34 cellular contexts compared by ENCODE assay signal in the genomic region with DNA sequence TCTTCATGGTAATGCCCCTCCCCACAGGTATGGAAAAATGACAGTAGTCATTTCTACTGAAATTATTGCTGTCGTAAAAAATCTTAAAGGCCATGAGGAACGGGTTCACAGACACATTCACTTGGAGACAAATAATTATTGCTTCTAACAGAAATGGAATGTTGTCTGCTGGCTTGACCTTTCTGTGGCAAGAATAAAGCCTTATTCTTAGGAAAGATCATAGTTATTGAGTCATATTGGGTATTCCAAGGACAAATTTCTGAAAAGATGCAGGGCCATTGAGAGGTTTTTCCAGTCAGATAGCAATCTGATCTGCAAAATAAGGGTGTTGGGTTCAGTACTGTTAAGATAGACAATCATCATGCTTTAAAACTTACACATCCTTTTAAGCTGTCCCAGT. TPM values are rescaled to one million over a fixed set of nuclear protein-coding genes. Genes with fewer than 3 reads are reported as not detected.
DNase-seq lines count a peak whose midpoint lies in the region; ATAC-seq, FAIRE-seq and TF ChIP-seq lines count a peak whose summit lies in the region.
"Had no signal": no experiment of that assay in that cellular context is flagged by ENCODE, and none has a peak within 500 bp of the region (broad histone marks: within the 10 kb centered on the region; RNA-seq: fewer than 3 reads in every experiment).

No MANE protein-coding gene starts in this region.

- CTCF ChIA-PET in HepG2 (lab: Yijun Ruan, JAX; ENCODE audit: low intra/inter-chr PET ratio, low total read pairs), result no interaction called here

- 99% methylated on average over 2 of the region's 2 CpGs for WGBS in HepG2 (ENCODE audit: low lambda C conversion rate)
- 100% methylated on average over 2 of the region's 2 CpGs for WGBS in right lobe of liver (ENCODE audit: insufficient coverage, low coverage, low lambda C conversion rate, missing lambda C conversion rate)
- 89 to 99% methylated on average over 2 of the region's 2 CpGs for WGBS in lung, 2 donors

- no peaks in the 10 kb centered on the region for H3K9me3 ChIP-seq in HepG2 (ENCODE audit: low read length)
- H3K9me3 ChIP-seq in right lobe of liver, result no peaks in the 10 kb centered on the region
- no peaks in the 10 kb centered on the region for H3K9me3 ChIP-seq in lung (ENCODE audit: control insufficient read depth in 2 of 2, insufficient read depth in 1 of 2, low read length in 1 of 2)
- H3K9me3 ChIP-seq in neural progenitor cell (ENCODE audit: low read depth), result no peaks in the 10 kb centered on the region
- H3K9me3 ChIP-seq: SK-N-SH, uterus had no signal

- no peak overlapping the region for H3K4me3 Mint-ChIP-seq in neural progenitor cell
- H3K4me3 Mint-ChIP-seq: activated CD8-positive, alpha-beta memory T cell treated with anti-CD3 and anti-CD28 coated beads, Interleukin-2, amount 10 ng/mL, durations not matched to agents 7 days and 5 days; CD4-positive, alpha-beta T cell; effector memory CD8-positive, alpha-beta T cell; natural killer cell treated with Interleukin-12 subunit alpha and Interleukin-12 subunit beta and Interleukin-15 and Interleukin-18, amount 100 ng/mL, for 72 hours; T-helper 17 cell had no signal

- H3K36me3 ChIP-seq in HepG2 (replicated peaks in 1 of 2; ENCODE audit: control insufficient read depth in 1 of 2, insufficient read depth in 2 of 2, low read length in 2 of 2), result peaks cover 2 to 5% of the 10 kb centered on the region in 2 experiments; a peak in 2 of 5 replicates
- peaks cover 0 to 17% (median 0%) of the 10 kb centered on the region in 4 donors for H3K36me3 ChIP-seq in right lobe of liver
- H3K36me3 ChIP-seq in lung (ENCODE audit: control insufficient read depth in 2 of 2, insufficient read depth in 2 of 2, low read length in 2 of 2), result peaks cover 0 to 8% of the 10 kb centered on the region in 2 donors
- no peaks in the 10 kb centered on the region for H3K36me3 ChIP-seq in neural progenitor cell
- H3K36me3 ChIP-seq: uterus had no signal

- no peak overlapping the region for H2AFZ ChIP-seq in HepG2 (ENCODE audit: low read length)
- H2AFZ ChIP-seq in neural progenitor cell (replicated peaks), result no peak overlapping the region
- H2AFZ ChIP-seq: PC-9 had no signal

- H3K27me3 ChIP-seq in HepG2 (ENCODE audit: control insufficient read depth in 1 of 2, insufficient read depth in 2 of 2, low read length in 2 of 2) (no peaks in the 10 kb centered on the region), right lobe of liver (no peaks in the 10 kb centered on the region), lung (ENCODE audit: control insufficient read depth, insufficient read depth) (no peaks in the 10 kb centered on the region), neural progenitor cell (no peaks in the 10 kb centered on the region)
- H3K27me3 ChIP-seq: uterus had no signal

- H3F3A ChIP-seq in neural progenitor cell (ENCODE audit: low read depth), result no peaks in the 10 kb centered on the region

- no peaks in the 10 kb centered on the region for H3K79me2 ChIP-seq in HepG2 (ENCODE audit: insufficient read depth, low read length)
- no peaks in the 10 kb centered on the region for H3K79me2 ChIP-seq in neural progenitor cell (ENCODE audit: low read depth)

- intact Hi-C loops in HepG2 (cut with micrococcal nuclease; ENCODE audit: unreplicated experiment) (no loop called here), right lobe of liver (cut with DNase I) (no loop called here)

- H3K4me1 ChIP-seq in HepG2 (ENCODE audit: insufficient read depth, low read length) (peaks cover 26% of the 10 kb centered on the region), right lobe of liver (peaks cover 0 to 9% (median 4%) of the 10 kb centered on the region in 4 donors), lung (ENCODE audit: control insufficient read depth in 2 of 2, insufficient read depth in 2 of 2, low read length in 2 of 2) (peaks cover 0 to 2% of the 10 kb centered on the region in 2 donors), neural progenitor cell (peaks cover 6% of the 10 kb centered on the region)
- H3K4me1 ChIP-seq: uterus had no signal

- POLR2A ChIA-PET in HepG2 (lab: Yijun Ruan, JAX), result no interaction called here

- no peak for TF ChIP-seq RAD21 in HepG2 (CRISPR knock-in tag; IDR thresholded peaks at IDR 0.05)

- FAIRE-seq in HepG2 (lab: Jason Lieb, UNC), result no peak
- FAIRE-seq: A204.1, GM18507, GM19239, H1, keratinocyte, small intestine, TTC549 had no signal

- ATAC-seq in HepG2 (no peak), right lobe of liver (no peak), lung (ENCODE audit: insufficient read depth, low FRiP score) (peak; percentile 30), HG03521 (IDR thresholded peaks at IDR 0.05; ENCODE audit: unreplicated experiment) (no peak), GM21423 (IDR thresholded peaks at IDR 0.05; ENCODE audit: unreplicated experiment) (no peak)
- ATAC-seq: activated CD8-positive, alpha-beta memory T cell treated with anti-CD3 and anti-CD28 coated beads, Interleukin-2, amount 10 ng/mL, durations not matched to agents 7 days and 5 days; effector memory CD8-positive, alpha-beta T cell; natural killer cell treated with Interleukin-12 subunit alpha and Interleukin-12 subunit beta and Interleukin-15 and Interleukin-18, amount 100 ng/mL, for 72 hours; stimulated activated naive CD8-positive, alpha-beta T cell treated with anti-CD3 and anti-CD28 coated beads, Interleukin-15, Interleukin-2, amounts not matched to agents 100 U/mL and 50 U/mL, for 24 hours; T-helper 17 cell had no signal

- peak; percentile 10 for DNase-seq in HepG2 (ENCODE audit: low spot score)
- no peak for DNase-seq in right lobe of liver
- peak; percentile 19 for DNase-seq in choroid plexus epithelial cell (ENCODE audit: low read depth)
- no peak for DNase-seq in lung (ENCODE audit: low spot score)
- no peak for DNase-seq in neural progenitor cell (ENCODE audit: low spot score)
- DNase-seq in stimulated activated CD4-positive, alpha-beta T cell treated with anti-CD3 and anti-CD28 coated beads, Interleukin-4, amount 100 ng/mL, for 24 hours, result no peak
- DNase-seq: activated CD4-positive, CD25-positive, alpha-beta regulatory T cell; activated CD8-positive, alpha-beta memory T cell treated with anti-CD3 and anti-CD28 coated beads, Interleukin-2, amount 10 ng/mL, durations not matched to agents 7 days and 5 days; activated naive CD4-positive, alpha-beta T cell treated with Interleukin-2 at 50 U/mL for 16 hours; AML-193; amniotic stem cell; CD4-positive, alpha-beta T cell; effector memory CD8-positive, alpha-beta T cell; Kasumi-1; NCI-H1417 treated with DMSO at 0.1 percent for 48 hours; NCI-H2081; NCI-H2227 treated with DMSO at 0.1 percent for 48 hours; NCI-H69; PC-9; SK-N-SH; small intestine; stimulated activated naive CD8-positive, alpha-beta T cell treated with anti-CD3 and anti-CD28 coated beads, Interleukin-15, Interleukin-2, amounts not matched to agents 100 U/mL and 50 U/mL, for 24 hours; T-helper 17 cell; uterus had no signal

- no peak overlapping the region for H3K27ac Mint-ChIP-seq in neural progenitor cell
- H3K27ac Mint-ChIP-seq: activated CD8-positive, alpha-beta memory T cell treated with anti-CD3 and anti-CD28 coated beads, Interleukin-2, amount 10 ng/mL, durations not matched to agents 7 days and 5 days; CD4-positive, alpha-beta T cell; effector memory CD8-positive, alpha-beta T cell; natural killer cell treated with Interleukin-12 subunit alpha and Interleukin-12 subunit beta and Interleukin-15 and Interleukin-18, amount 100 ng/mL, for 72 hours; T-helper 17 cell had no signal

- H3K27ac ChIP-seq in HepG2 (ENCODE audit: extremely low read length, insufficient read depth, low read length), result no peak overlapping the region
- no peak overlapping the region for H3K27ac ChIP-seq in right lobe of liver
- no peak overlapping the region for H3K27ac ChIP-seq in lung (ENCODE audit: low read depth in 1 of 2, low read length in 1 of 2)
- no peak overlapping the region for H3K27ac ChIP-seq in neural progenitor cell
- H3K27ac ChIP-seq: coronary artery, PC-9, uterus had no signal

- no peaks in the 10 kb centered on the region for H3K4me1 Mint-ChIP-seq in neural progenitor cell
- H3K4me1 Mint-ChIP-seq: T-helper 17 cell had no signal

- no peak for TF ChIP-seq CTCF in HepG2 (CRISPR knock-in tag; IDR thresholded peaks at IDR 0.05)
- no peak for TF ChIP-seq CTCF in right lobe of liver (IDR thresholded peaks at IDR 0.05)
- no peak for TF ChIP-seq CTCF in choroid plexus epithelial cell (conservative IDR thresholded peaks at IDR 0.05; ENCODE audit: low read depth, low read length)
- no peak for TF ChIP-seq CTCF in lung (IDR thresholded peaks at IDR 0.05; ENCODE audit: control extremely low read depth, extremely low read depth)
- no peak for TF ChIP-seq CTCF in neural progenitor cell (IDR thresholded peaks at IDR 0.05)

- H3K9me3 Mint-ChIP-seq in neural progenitor cell, result no peaks in the 10 kb centered on the region
- H3K9me3 Mint-ChIP-seq: CD4-positive, alpha-beta T cell; effector memory CD8-positive, alpha-beta T cell; natural killer cell treated with Interleukin-12 subunit alpha and Interleukin-12 subunit beta and Interleukin-15 and Interleukin-18, amount 100 ng/mL, for 72 hours had no signal

- TF ChIP-seq EP300 in HepG2 (IDR thresholded peaks at IDR 0.05; ENCODE audit: low read depth in 2 of 2, low read length in 2 of 2), result no peak
- TF ChIP-seq EP300 in HepG2 (CRISPR knock-in tag; IDR thresholded peaks at IDR 0.05; ENCODE audit: borderline replicate concordance), result no peak

- TF ChIP-seq POLR2A in HepG2 (IDR thresholded peaks at IDR 0.05; ENCODE audit: insufficient read depth in 1 of 2, low read depth in 2 of 2, low read length in 2 of 2), result no peak
- TF ChIP-seq POLR2A in right lobe of liver (IDR thresholded peaks at IDR 0.05), result no peak

- in situ Hi-C loops in HepG2 (cut with HindIII; ENCODE audit: extremely low pct_ligation_motif_present, low pct_unique_long_range_greater_than_20kb), result no loop called here

- no peaks in the 10 kb centered on the region for H3K27me3 Mint-ChIP-seq in neural progenitor cell (ENCODE audit: insufficient read depth, low read depth)
- H3K27me3 Mint-ChIP-seq: activated CD8-positive, alpha-beta memory T cell treated with anti-CD3 and anti-CD28 coated beads, Interleukin-2, amount 10 ng/mL, durations not matched to agents 7 days and 5 days; CD4-positive, alpha-beta T cell; effector memory CD8-positive, alpha-beta T cell; natural killer cell treated with Interleukin-12 subunit alpha and Interleukin-12 subunit beta and Interleukin-15 and Interleukin-18, amount 100 ng/mL, for 72 hours; T-helper 17 cell had no signal

- H3K9ac ChIP-seq in HepG2 (ENCODE audit: insufficient read depth, low read depth, low read length), result no peak overlapping the region
- H3K9ac ChIP-seq in neural progenitor cell, result no peak overlapping the region
- H3K9ac ChIP-seq: SK-N-SH had no signal

- no peaks in the 10 kb centered on the region for H3K36me3 Mint-ChIP-seq in neural progenitor cell

- BruUV-seq in HepG2 (replicated peaks; lab: Mats Ljungman, UMichigan), result no TSS peak

- H4K20me1 ChIP-seq in HepG2 (ENCODE audit: insufficient read depth, low read length) (no peaks in the 10 kb centered on the region), neural progenitor cell (ENCODE audit: low read depth) (no peaks in the 10 kb centered on the region)

- H3K4me2 ChIP-seq in HepG2 (ENCODE audit: low read depth, low read length) (no peak overlapping the region), neural progenitor cell (no peak overlapping the region)
- H3K4me2 ChIP-seq: PC-9, SK-N-SH had no signal

- no peak overlapping the region for H3K4me3 ChIP-seq in HepG2 (replicated peaks in 1 of 3; ENCODE audit: insufficient read depth in 1 of 3, low read depth in 2 of 3, low read length in 3 of 3)
- H3K4me3 ChIP-seq in right lobe of liver, result no peak overlapping the region
- H3K4me3 ChIP-seq in choroid plexus epithelial cell (ENCODE audit: low read depth, low read length), result no peak overlapping the region
- no peak overlapping the region for H3K4me3 ChIP-seq in lung
- H3K4me3 ChIP-seq in neural progenitor cell, result no peak overlapping the region
- H3K4me3 ChIP-seq: coronary artery, PC-9, uterus had no signal

RNA-seq across cellular contexts. Expression of a gene that starts 29.2 kb away (rescaled TPM):
- 10.9 and 11.7 TPM in 2 replicates for total RNA-seq in HepG2 (2016; rRNA removed; fragmentation: Illumina TruSeq; extraction: Trizol)
- total RNA-seq in HepG2 (2016; cell fraction: cytosol; rRNA removed; fragmentation: Illumina TruSeq; extraction: Trizol; ENCODE audit: low read depth), result 48.9 and 61.3 TPM in 2 replicates
- total RNA-seq in HepG2 (2016; cell fraction: insoluble cytoplasmic fraction; rRNA removed; fragmentation: Illumina TruSeq; extraction: Trizol), result 9.8 and 10.5 TPM in 2 replicates
- 21.7 and 21.8 TPM in 2 replicates for total RNA-seq in HepG2 (2016; cell fraction: membrane; rRNA removed; fragmentation: Illumina TruSeq; extraction: Trizol)
- total RNA-seq in HepG2 (2016; cell fraction: nucleus; rRNA removed; fragmentation: Illumina TruSeq; extraction: Trizol), result 9.0 and 12.2 TPM in 2 replicates
- 2.5 and 3.6 TPM in 2 replicates for polyA plus RNA-seq in HepG2 (2011; rRNA removed)
- 1.3 and 2.3 TPM in 2 replicates for polyA plus RNA-seq in HepG2 (2011; cell fraction: cytosol; rRNA removed)
- 0.84 and 1.4 TPM in 2 replicates for polyA plus RNA-seq in HepG2 (2011; cell fraction: nucleus; rRNA removed)
- 4.6 and 7.7 TPM in 2 replicates for polyA plus RNA-seq in HepG2 (2012)
- 4.6 and 4.8 TPM in 2 replicates for polyA plus RNA-seq in HepG2 (2016; cell fraction: cytosol; fragmentation: Illumina TruSeq; extraction: Trizol; ENCODE audit: low read depth)
- polyA plus RNA-seq in HepG2 (2016; cell fraction: insoluble cytoplasmic fraction; fragmentation: Illumina TruSeq; extraction: Trizol; ENCODE audit: low read depth), result 15.8 and 16.1 TPM in 2 replicates
- polyA plus RNA-seq in HepG2 (2016; cell fraction: membrane; fragmentation: Illumina TruSeq; extraction: Trizol; ENCODE audit: low read depth), result 8.7 and 10.5 TPM in 2 replicates
- 9.6 and 9.8 TPM in 2 replicates for polyA plus RNA-seq in HepG2 (2016; cell fraction: nucleus; fragmentation: Illumina TruSeq; extraction: Trizol; ENCODE audit: insufficient read depth, low read depth)
- 0.96 and 1.1 TPM in 2 replicates for polyA minus RNA-seq in HepG2 (2011; rRNA and poly(A)+ RNA removed; ENCODE audit: low replicate concordance)
- polyA minus RNA-seq in HepG2 (2011; cell fraction: cytosol; rRNA and poly(A)+ RNA removed), result 3.1 and 4.5 TPM in 2 replicates
- 9.1 and 11.6 TPM in 2 replicates for polyA minus RNA-seq in HepG2 (2011; cell fraction: nucleus; rRNA and poly(A)+ RNA removed)
- 10 to 100 TPM in 4 of 6 experiments, 1 to 10 TPM in 2; 8.6 to 16.3 (median 12.6) TPM for total RNA-seq in right lobe of liver
- 10 to 100 TPM; 12.5 to 25.0 TPM for total RNA-seq in lung
- polyA plus RNA-seq in lung, result 1 to 10 TPM; 4.2 to 4.7 TPM
- 8.3 and 15.5 TPM in 2 replicates for total RNA-seq in neural progenitor cell (ENCODE audit: low replicate concordance)

Comparison
In these comparisons a context has a peak if more than half of its experiments do, and no peak if none do; other contexts are left out.
1. DNase-seq: peak in HepG2 (single experiment) and choroid plexus epithelial cell (single experiment); none in right lobe of liver (0 of 3), lung (single experiment), neural progenitor cell (single experiment) and stimulated activated CD4-positive, alpha-beta T cell treated with anti-CD3 and anti-CD28 coated beads, Interleukin-4, amount 100 ng/mL, for 24 hours (single experiment).